In the genomic region with DNA sequence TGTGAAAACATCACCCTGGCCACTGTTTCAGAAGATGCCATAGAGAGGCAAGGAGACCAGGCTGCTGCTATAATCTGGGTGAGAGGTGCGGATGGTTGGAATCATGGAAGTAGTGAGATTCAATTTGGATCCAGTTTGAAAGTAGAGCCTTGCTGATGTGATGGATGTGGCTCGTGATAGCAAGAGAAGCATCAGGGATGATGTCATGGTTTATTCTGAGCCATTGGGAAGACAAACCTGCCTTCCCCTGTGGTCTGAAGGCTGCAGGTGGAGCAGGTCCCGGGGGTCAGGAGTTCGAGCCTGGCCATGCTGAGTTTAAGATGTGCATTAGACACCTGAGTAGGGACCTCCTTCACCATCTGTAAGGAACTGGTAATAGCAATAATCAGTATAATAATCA, we compare ENCODE assay signal across 25 cellular contexts.
"Had no signal": no experiment of that assay in that cellular context is flagged by ENCODE, and none has a peak within 500 bp of the region (broad histone marks: within the 10 kb centered on the region; RNA-seq: fewer than 3 reads in every experiment).

No MANE protein-coding gene starts in this region.

- ATAC-seq: natural killer cell; pancreas; right cardiac atrium; stimulated activated effector memory CD8-positive, alpha-beta T cell treated with anti-CD3 and anti-CD28 coated beads, Interleukin-12 subunit alpha, Interleukin-12 subunit beta, amount 100 ng/mL, for 72 hours had no signal

- H3K27me3 ChIP-seq: hepatocyte, pancreas, sigmoid colon, spleen, stomach, testis, thyroid gland, transverse colon, upper lobe of left lung had no signal

- H3K79me2 ChIP-seq: hepatocyte had no signal

- H3K4me3 Mint-ChIP-seq: mesothelial cell of epicardium; naive B cell; natural killer cell; stimulated activated effector memory CD8-positive, alpha-beta T cell treated with anti-CD3 and anti-CD28 coated beads, Interleukin-12 subunit alpha, Interleukin-12 subunit beta, amount 100 ng/mL, for 72 hours had no signal

- H3K4me3 ChIP-seq: hepatocyte, left ventricle myocardium inferior, lung, pancreas, prostate gland, sigmoid colon, spleen, stomach, testis, thyroid gland, transverse colon, upper lobe of left lung had no signal

- H3K27ac Mint-ChIP-seq: mesothelial cell of epicardium; natural killer cell; stimulated activated effector memory CD8-positive, alpha-beta T cell treated with anti-CD3 and anti-CD28 coated beads, Interleukin-12 subunit alpha, Interleukin-12 subunit beta, amount 100 ng/mL, for 72 hours had no signal

- H3K4me1 Mint-ChIP-seq: naive B cell; stimulated activated effector memory CD8-positive, alpha-beta T cell treated with anti-CD3 and anti-CD28 coated beads, Interleukin-12 subunit alpha, Interleukin-12 subunit beta, amount 100 ng/mL, for 72 hours had no signal

- DNase-seq: islet precursor cell; left ventricle myocardium inferior; mesendoderm; naive B cell; natural killer cell; nucleus accumbens; pancreas; posterior cingulate gyrus; retina; right cardiac atrium; sigmoid colon; small intestine; spleen; stimulated activated CD4-positive, alpha-beta T cell treated with anti-CD3 and anti-CD28 coated beads, Interleukin-4, amount 100 ng/mL, for 24 hours; stimulated activated naive CD4-positive, alpha-beta T cell; stomach; testis; thyroid gland; transverse colon; upper lobe of left lung had no signal

- H3K4me1 ChIP-seq: left ventricle myocardium inferior, pancreas, prostate gland, sigmoid colon, spleen, stomach, testis, thyroid gland, transverse colon, upper lobe of left lung had no signal

- H3K9me3 ChIP-seq: left ventricle myocardium inferior, pancreas, prostate gland, sigmoid colon, spleen, stomach, testis, thyroid gland, transverse colon, upper lobe of left lung had no signal

- H2AFZ ChIP-seq: hepatocyte had no signal

- H3K4me2 ChIP-seq: hepatocyte had no signal

- H3K36me3 ChIP-seq: left ventricle myocardium inferior, pancreas, prostate gland, sigmoid colon, spleen, stomach, thyroid gland, transverse colon, upper lobe of left lung had no signal

- FAIRE-seq: pancreas, small intestine had no signal

- H3K27ac ChIP-seq: hepatocyte, left ventricle myocardium inferior, pancreas, prostate gland, sigmoid colon, spleen, stomach, testis, thyroid gland, transverse colon, upper lobe of left lung had no signal

- H3K9me3 Mint-ChIP-seq: mesothelial cell of epicardium; naive B cell; natural killer cell; stimulated activated effector memory CD8-positive, alpha-beta T cell treated with anti-CD3 and anti-CD28 coated beads, Interleukin-12 subunit alpha, Interleukin-12 subunit beta, amount 100 ng/mL, for 72 hours had no signal
